Comparison of ENCODE assay signal across 11 cellular contexts in genomic region chr11:62104816-62105610, GRCh38. TPM values are rescaled to one million over a fixed set of nuclear protein-coding genes. Genes with fewer than 3 reads are reported as not detected.
DNase-seq lines count a peak whose midpoint lies in the region; ATAC-seq and TF ChIP-seq lines count a peak whose summit lies in the region.
"Had no signal": no experiment of that assay in that cellular context is flagged by ENCODE, and none has a peak within 500 bp of the region (broad histone marks: within the 10 kb centered on the region; RNA-seq: fewer than 3 reads in every experiment).

No MANE protein-coding gene starts in this region.

- DNase-seq in ELR (ENCODE audit: low read depth) (peak; percentile 38), glomerular endothelial cell (ENCODE audit: extremely low read depth, low read depth, low spot score) (peak; percentile 91), gastrocnemius medialis (no peak), SKM-1 treated with dmso at 0.1 percent for 144 hours (lab: John Stamatoyannopoulos, UW; ENCODE audit: unreplicated experiment) (no peak)
- DNase-seq in activated T-helper 2 cell treated with anti-CD3 and anti-CD28 coated beads, Interferon-gamma antibody, Interleukin-2, Interleukin-4, amounts not matched to agents 10 μg/mL and 5 μg/mL and 100 μg/mL, durations not matched to agents 14 hours and 24 hours and 36 hours (ENCODE audit: low spot score): no peak
- no peak for DNase-seq in NK-92 treated with Interleukin-12 subunit alpha and Interleukin-12 subunit beta, amount 100 ng/mL, for 24 hours (lab: John Stamatoyannopoulos, UW)
- DNase-seq: activated CD4-positive, alpha-beta T cell treated with anti-CD3 and anti-CD28 coated beads for 1 hour had no signal

- H3K4me1 ChIP-seq in gastrocnemius medialis: peaks cover 15 to 16% of the 10 kb centered on the region in 2 donors

- peak overlapping the region; percentile 26 to 46 (median 43) for H3K4me3 ChIP-seq in gastrocnemius medialis

- TF ChIP-seq POLR2A in gastrocnemius medialis (IDR thresholded peaks at IDR 0.05): no peak

- no peak for TF ChIP-seq CTCF in gastrocnemius medialis (IDR thresholded peaks at IDR 0.05 in 4 of 5, conservative IDR thresholded peaks at IDR 0.05 in 1 of 5)

- no peaks in the 10 kb centered on the region for H3K27me3 ChIP-seq in gastrocnemius medialis

- peak overlapping the region; percentile 52 to 75 (median 68) for H3K27ac ChIP-seq in gastrocnemius medialis
- H3K27ac ChIP-seq: KMS-11, neutrophil had no signal

- no peaks in the 10 kb centered on the region for H3K27me3 Mint-ChIP-seq in activated T-helper 2 cell treated with anti-CD3 and anti-CD28 coated beads, Interferon-gamma antibody, Interleukin-2, Interleukin-4, amounts not matched to agents 10 μg/mL and 5 μg/mL and 100 μg/mL, durations not matched to agents 14 hours and 24 hours and 36 hours (ENCODE audit: low read depth)

- peak overlapping the region; percentile 69 for H3K27ac Mint-ChIP-seq in activated T-helper 2 cell treated with anti-CD3 and anti-CD28 coated beads, Interferon-gamma antibody, Interleukin-2, Interleukin-4, amounts not matched to agents 10 μg/mL and 5 μg/mL and 100 μg/mL, durations not matched to agents 14 hours and 24 hours and 36 hours

- H3K9me3 Mint-ChIP-seq in activated T-helper 2 cell treated with anti-CD3 and anti-CD28 coated beads, Interferon-gamma antibody, Interleukin-2, Interleukin-4, amounts not matched to agents 10 μg/mL and 5 μg/mL and 100 μg/mL, durations not matched to agents 14 hours and 24 hours and 36 hours: no peaks in the 10 kb centered on the region

- peak overlapping the region; percentile 61 for H3K4me3 Mint-ChIP-seq in activated T-helper 2 cell treated with anti-CD3 and anti-CD28 coated beads, Interferon-gamma antibody, Interleukin-2, Interleukin-4, amounts not matched to agents 10 μg/mL and 5 μg/mL and 100 μg/mL, durations not matched to agents 14 hours and 24 hours and 36 hours (ENCODE audit: low read depth)

- intact Hi-C loops in activated T-helper 2 cell treated with anti-CD3 and anti-CD28 coated beads, Interferon-gamma antibody, Interleukin-2, Interleukin-4, amounts not matched to agents 10 μg/mL and 5 μg/mL and 100 μg/mL, durations not matched to agents 14 hours and 24 hours and 36 hours (cut with micrococcal nuclease): loop anchor here (5.0 kb wide), 1 partner anchor 158 kb away; no protein-coding TSS in a partner anchor
- intact Hi-C loops in gastrocnemius medialis (cut with DNase I; ENCODE audit: low total_unique reads): loop anchor here (5.0 kb wide), 1 partner anchor 158 kb away; no protein-coding TSS in a partner anchor

- H3K9me3 ChIP-seq in gastrocnemius medialis: no peaks in the 10 kb centered on the region
- H3K9me3 ChIP-seq: neutrophil had no signal

- no peaks in the 10 kb centered on the region for H3K36me3 ChIP-seq in gastrocnemius medialis
- H3K36me3 ChIP-seq: neutrophil had no signal

- H3K4me1 Mint-ChIP-seq in activated T-helper 2 cell treated with anti-CD3 and anti-CD28 coated beads, Interferon-gamma antibody, Interleukin-2, Interleukin-4, amounts not matched to agents 10 μg/mL and 5 μg/mL and 100 μg/mL, durations not matched to agents 14 hours and 24 hours and 36 hours (ENCODE audit: low read depth): peaks cover 12% of the 10 kb centered on the region

- in situ Hi-C loops in gastrocnemius medialis (cut with MboI; ENCODE audit: low sequenced_read_pairs in 4 of 4): loop anchor here in 2 of 4 donors (5.0 to 25.0 kb wide), 4 partner anchors 230 to 782 kb away; partner anchors contain the start of genes FEN1 (in 1 of the 2), SLC3A2 (in 1 of the 2) and TMEM258 (in 1 of the 2)

- ATAC-seq in gastrocnemius medialis (peak; percentile 63 to 75), GM18498 (IDR thresholded peaks at IDR 0.05; ENCODE audit: unreplicated experiment) (no peak), GM21825 (IDR thresholded peaks at IDR 0.05; ENCODE audit: unreplicated experiment) (no peak)

- no peaks in the 10 kb centered on the region for H3K36me3 Mint-ChIP-seq in activated T-helper 2 cell treated with anti-CD3 and anti-CD28 coated beads, Interferon-gamma antibody, Interleukin-2, Interleukin-4, amounts not matched to agents 10 μg/mL and 5 μg/mL and 100 μg/mL, durations not matched to agents 14 hours and 24 hours and 36 hours (ENCODE audit: low read depth)

RNA-seq across cellular contexts. Expression of gene INCENP, which starts 18.8 kb away (rescaled TPM):
- total RNA-seq in activated T-helper 2 cell treated with anti-CD3 and anti-CD28 coated beads, Interferon-gamma antibody, Interleukin-2, Interleukin-4, amounts not matched to agents 10 μg/mL and 5 μg/mL and 100 μg/mL, durations not matched to agents 14 hours and 24 hours and 36 hours: 105 and 108 TPM in 2 replicates
- total RNA-seq in glomerular endothelial cell (16.9 and 26.5 TPM in 2 replicates), gastrocnemius medialis (10 to 100 TPM in 2 of 4 donors, 1 to 10 TPM in 2; 6.3 to 18.7 (median 13.7) TPM)

Comparison
In these comparisons a context has a peak if more than half of its experiments do, and no peak if none do; other contexts are left out.
1. DNase-seq: peak in ELR (single experiment) and glomerular endothelial cell (single experiment); none in activated T-helper 2 cell treated with anti-CD3 and anti-CD28 coated beads, Interferon-gamma antibody, Interleukin-2, Interleukin-4, amounts not matched to agents 10 μg/mL and 5 μg/mL and 100 μg/mL, durations not matched to agents 14 hours and 24 hours and 36 hours (single experiment), gastrocnemius medialis (0 of 2), SKM-1 treated with dmso at 0.1 percent for 144 hours (single experiment) and NK-92 treated with Interleukin-12 subunit alpha and Interleukin-12 subunit beta, amount 100 ng/mL, for 24 hours (single experiment).
2. ATAC-seq: peak in gastrocnemius medialis (2 of 2); none in GM18498 (single experiment) and GM21825 (single experiment).